20 cellular contexts compared by ENCODE assay signal in the genomic region with DNA sequence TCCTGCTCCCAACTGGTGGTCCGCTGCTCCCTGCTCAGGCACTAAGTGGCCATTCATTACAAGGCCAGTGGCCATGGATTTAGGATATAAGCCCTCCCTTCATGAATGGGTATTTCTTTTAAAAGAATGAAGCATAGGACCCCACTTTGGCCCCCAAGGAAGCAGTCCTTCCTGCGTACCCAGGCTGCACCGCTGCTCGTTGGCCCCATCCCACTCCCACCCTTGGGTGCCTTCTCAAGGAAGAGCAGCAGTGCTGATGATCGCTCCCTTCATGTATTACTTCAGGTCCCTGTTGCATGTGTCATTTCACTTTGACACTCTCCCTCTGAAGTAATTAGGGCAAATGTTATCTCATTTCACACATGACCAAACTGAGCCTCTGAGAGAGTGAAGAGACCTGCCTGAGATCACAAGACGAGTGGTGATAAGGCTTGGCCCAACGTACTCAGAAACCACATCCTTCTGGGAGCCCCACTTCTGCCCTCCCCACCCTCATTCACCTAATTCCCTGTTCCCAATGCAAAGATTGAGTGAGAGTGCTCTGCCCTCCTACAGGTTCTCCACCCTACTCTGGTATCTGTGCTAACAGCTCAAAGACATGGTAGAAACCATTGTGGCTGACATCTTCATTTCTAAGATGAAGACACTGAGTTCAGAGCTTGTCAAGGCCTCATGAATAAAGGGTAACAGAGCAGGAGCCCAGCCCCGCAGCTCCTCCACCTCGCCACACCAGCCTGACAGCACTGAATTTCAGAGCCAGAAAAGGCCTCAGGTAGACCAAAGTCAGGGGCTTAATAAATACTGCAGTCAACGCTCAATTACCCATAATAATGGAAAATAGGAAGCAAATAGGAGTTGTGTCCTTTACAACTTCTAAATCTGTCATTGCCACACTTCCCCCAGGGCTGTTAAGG. TPM values are rescaled to one million over a fixed set of nuclear protein-coding genes. Genes with fewer than 3 reads are reported as not detected.
DNase-seq lines count a peak whose midpoint lies in the region; ATAC-seq and TF ChIP-seq lines count a peak whose summit lies in the region.
"Had no signal": no experiment of that assay in that cellular context is flagged by ENCODE, and none has a peak within 500 bp of the region (broad histone marks: within the 10 kb centered on the region; RNA-seq: fewer than 3 reads in every experiment).

No MANE protein-coding gene starts in this region.

- H3K9me3 Mint-ChIP-seq in T-helper 2 cell treated with Interferon-gamma antibody and Interleukin-4, amounts not matched to agents 5 μg/mL and 100 μg/mL, for 36 hours, result no peaks in the 10 kb centered on the region
- no peaks in the 10 kb centered on the region for H3K9me3 Mint-ChIP-seq in effector memory CD8-positive, alpha-beta T cell

- TF ChIP-seq POLR2A in suprapubic skin (IDR thresholded peaks at IDR 0.05), result no peak

- H3K4me1 ChIP-seq in right atrium auricular region (no peaks in the 10 kb centered on the region), suprapubic skin (peaks cover 21% of the 10 kb centered on the region)
- H3K4me1 ChIP-seq: Peyer's patch had no signal

- H3K36me3 Mint-ChIP-seq in T-helper 2 cell treated with Interferon-gamma antibody and Interleukin-4, amounts not matched to agents 5 μg/mL and 100 μg/mL, for 36 hours (ENCODE audit: low read depth), result no peaks in the 10 kb centered on the region
- no peaks in the 10 kb centered on the region for H3K36me3 Mint-ChIP-seq in effector memory CD8-positive, alpha-beta T cell (ENCODE audit: insufficient read depth)

- TF ChIP-seq CTCF in right atrium auricular region (IDR thresholded peaks at IDR 0.05) (no peak), suprapubic skin (IDR thresholded peaks at IDR 0.05) (no peak)

- DNase-seq in Right ventricle myocardium superior (no peak), right atrium auricular region (ENCODE audit: low spot score) (no peak), suprapubic skin (ENCODE audit: low spot score in 2 of 2) (no peak), MG63 (no peak), NCI-H82 treated with DMSO at 0.1 percent for 48 hours (lab: John Stamatoyannopoulos, UW; ENCODE audit: unreplicated experiment) (no peak)
- no peak for DNase-seq in T-helper 2 cell treated with Interferon-gamma antibody and Interleukin-4, amounts not matched to agents 5 μg/mL and 100 μg/mL, for 36 hours (ENCODE audit: low spot score)
- no peak for DNase-seq in effector memory CD8-positive, alpha-beta T cell
- no peak for DNase-seq in stimulated activated CD4-positive, alpha-beta T cell treated with anti-CD3 and anti-CD28 coated beads, Interleukin-4, amount 100 ng/mL, for 1 hour
- DNase-seq: C1 segment of cervical spinal cord, COR-L47, DMS153, EL, MM.1S, NCI-H1105, NCI-H1694, NCI-H510A treated with DMSO at 0.1 percent for 48 hours, Peyer's patch, SHP77 treated with DMSO at 0.1 percent for 48 hours had no signal

- TF ChIP-seq EP300 in suprapubic skin (IDR thresholded peaks at IDR 0.05), result no peak

- H3K4me3 ChIP-seq in right atrium auricular region, result no peak overlapping the region
- H3K4me3 ChIP-seq in suprapubic skin, result no peak overlapping the region
- no peak overlapping the region for H3K4me3 ChIP-seq in MG63
- H3K4me3 ChIP-seq: Peyer's patch had no signal

- no peaks in the 10 kb centered on the region for H3K27me3 ChIP-seq in right atrium auricular region
- H3K27me3 ChIP-seq in suprapubic skin, result peaks cover 4% of the 10 kb centered on the region
- no peaks in the 10 kb centered on the region; the same call in 1 of the 2 replicates for H3K27me3 ChIP-seq in MG63
- H3K27me3 ChIP-seq: Peyer's patch had no signal

- H3K4me1 Mint-ChIP-seq in T-helper 2 cell treated with Interferon-gamma antibody and Interleukin-4, amounts not matched to agents 5 μg/mL and 100 μg/mL, for 36 hours (ENCODE audit: low read depth), result peaks cover 14% of the 10 kb centered on the region
- peaks cover 9 to 20% of the 10 kb centered on the region in 2 donors for H3K4me1 Mint-ChIP-seq in effector memory CD8-positive, alpha-beta T cell (ENCODE audit: low read depth in 2 of 2)

- WGBS in suprapubic skin, result 75% methylated on average over 10 of the region's 10 CpGs

- peak overlapping the region; percentile 10 for H3K4me3 Mint-ChIP-seq in T-helper 2 cell treated with Interferon-gamma antibody and Interleukin-4, amounts not matched to agents 5 μg/mL and 100 μg/mL, for 36 hours
- peak overlapping the region; percentile 15 to 26 for H3K4me3 Mint-ChIP-seq in effector memory CD8-positive, alpha-beta T cell

- peak overlapping the region; percentile 20 for H3K27ac Mint-ChIP-seq in T-helper 2 cell treated with Interferon-gamma antibody and Interleukin-4, amounts not matched to agents 5 μg/mL and 100 μg/mL, for 36 hours
- H3K27ac Mint-ChIP-seq in effector memory CD8-positive, alpha-beta T cell, result peak overlapping the region; percentile 71 to 73

- H3K27ac ChIP-seq in right atrium auricular region (no peak overlapping the region), suprapubic skin (peak overlapping the region; percentile 73)
- H3K27ac ChIP-seq: Peyer's patch had no signal

- peaks cover 11% of the 10 kb centered on the region for H3K27me3 Mint-ChIP-seq in T-helper 2 cell treated with Interferon-gamma antibody and Interleukin-4, amounts not matched to agents 5 μg/mL and 100 μg/mL, for 36 hours (ENCODE audit: low read depth)
- peaks cover 0 to 46% of the 10 kb centered on the region in 2 donors for H3K27me3 Mint-ChIP-seq in effector memory CD8-positive, alpha-beta T cell

- intact Hi-C loops in Right ventricle myocardium superior (cut with DNase I), result loop anchor here (10.0 kb wide), 1 partner anchor 202 kb away; no protein-coding TSS in a partner anchor

- peak; percentile 68 for ATAC-seq in Right ventricle myocardium superior (ENCODE audit: poor library complexity)
- ATAC-seq in effector memory CD8-positive, alpha-beta T cell (replicated peaks), result peak; percentile 77

- no peaks in the 10 kb centered on the region for H3K9me3 ChIP-seq in right atrium auricular region
- H3K9me3 ChIP-seq in suprapubic skin, result no peaks in the 10 kb centered on the region
- H3K9me3 ChIP-seq in MG63, result no peaks in the 10 kb centered on the region
- H3K9me3 ChIP-seq: Peyer's patch had no signal

- H3K36me3 ChIP-seq in right atrium auricular region (no peaks in the 10 kb centered on the region), suprapubic skin (no peaks in the 10 kb centered on the region), MG63 (no peaks in the 10 kb centered on the region)
- H3K36me3 ChIP-seq: Peyer's patch had no signal

RNA-seq across cellular contexts. Expression of a gene that starts 10.3 kb away (rescaled TPM):
- total RNA-seq in Right ventricle myocardium superior (not detected), right atrium auricular region (not detected), suprapubic skin (1,000 to 10,000 TPM in 2 of 4 donors, 100 to 1,000 TPM in 2; 357 to 1,953 (median 1,221) TPM)
- not detected in 2 replicates for total RNA-seq in MG63 (2014; rRNA removed; shearing (Covaris generic); ENCODE audit: low replicate concordance)
- total RNA-seq: A172, H1 had no signal

RNA-seq across cellular contexts. Expression of a gene that starts 17.9 kb away (rescaled TPM):
- total RNA-seq in Right ventricle myocardium superior, result not detected
- total RNA-seq in right atrium auricular region, result not detected
- 1,000 to 10,000 TPM; 4,815 to 9,656 (median 5,822) TPM for total RNA-seq in suprapubic skin
- total RNA-seq in MG63 (2014; rRNA removed; shearing (Covaris generic); ENCODE audit: low replicate concordance), result not detected in 2 replicates
- total RNA-seq: A172, H1 had no signal

RNA-seq across cellular contexts. Expression of a gene that starts 41.0 kb away (rescaled TPM):
- total RNA-seq in Right ventricle myocardium superior, result not detected
- total RNA-seq in right atrium auricular region, result not detected
- 100 to 1,000 TPM; 146 to 424 (median 275) TPM for total RNA-seq in suprapubic skin
- total RNA-seq in MG63 (2014; rRNA removed; shearing (Covaris generic); ENCODE audit: low replicate concordance), result not detected in 2 replicates
- total RNA-seq: A172, H1, Peyer's patch had no signal

RNA-seq across cellular contexts. Expression of a gene that starts 44.0 kb away (rescaled TPM):
- total RNA-seq in Right ventricle myocardium superior (not detected), right atrium auricular region (not detected), suprapubic skin (10 to 100 TPM in 3 of 4 donors, 1 to 10 TPM in 1; 8.7 to 27.4 (median 17.5) TPM)
- total RNA-seq in MG63 (2014; rRNA removed; shearing (Covaris generic); ENCODE audit: low replicate concordance), result not detected in 2 replicates
- total RNA-seq: A172, H1 had no signal

Comparison
In these comparisons a context has a peak if more than half of its experiments do, and no peak if none do; other contexts are left out.
1. RNA of a gene that starts 10.3 kb away (total RNA-seq): 357 to 1,953 TPM in suprapubic skin; not detected in Right ventricle myocardium superior (single experiment), not detected in right atrium auricular region and not detected in MG63; every median in the first group is over 100 times any median in the second.
2. RNA of a gene that starts 17.9 kb away (total RNA-seq): 4,815 to 9,656 TPM in suprapubic skin; not detected in Right ventricle myocardium superior (single experiment), not detected in right atrium auricular region and not detected in MG63; every median in the first group is over 1,000 times any median in the second.
3. RNA of a gene that starts 41.0 kb away (total RNA-seq): 146 to 424 TPM in suprapubic skin; not detected in Right ventricle myocardium superior (single experiment), not detected in right atrium auricular region and not detected in MG63; every median in the first group is over 100 times any median in the second.